Comparison of ENCODE assay signal across 27 cellular contexts in genomic region chr2:200064879-200065278, GRCh38.
"Had no signal": no experiment of that assay in that cellular context is flagged by ENCODE, and none has a peak within 500 bp of the region (broad histone marks: within the 10 kb centered on the region; RNA-seq: fewer than 3 reads in every experiment).

No MANE protein-coding gene starts in this region.

- H3K27ac ChIP-seq: adrenal gland, body of pancreas, cardiac muscle cell, heart left ventricle, neutrophil, ovary, prostate gland, right atrium auricular region, vagina, WERI-Rb-1 had no signal

- H3K9me3 ChIP-seq: adrenal gland, body of pancreas, neutrophil, ovary, prostate gland, right atrium auricular region, vagina had no signal

- H3K4me3 ChIP-seq: adrenal gland, body of pancreas, cardiac muscle cell, heart left ventricle, ovary, prostate gland, right atrium auricular region, vagina had no signal

- ATAC-seq: activated CD4-positive, CD25-positive, alpha-beta regulatory T cell treated with anti-CD3 and anti-CD28 coated beads, Interleukin-2, amount 50 U/mL, for 24 hours; body of pancreas; heart left ventricle; naive thymus-derived CD8-positive, alpha-beta T cell had no signal

- H3K4me1 ChIP-seq: adrenal gland, body of pancreas, heart left ventricle, prostate gland, right atrium auricular region, vagina had no signal

- DNase-seq: activated CD4-positive, alpha-beta T cell treated with anti-CD3 and anti-CD28 coated beads for 48 hours; activated CD4-positive, alpha-beta T cell treated with anti-CD3 and anti-CD28 coated beads, Interleukin-2, amount 50 U/mL, for 48 hours; activated CD8-positive, alpha-beta memory T cell treated with anti-CD3 and anti-CD28 coated beads for 24 hours; activated effector memory CD4-positive, alpha-beta T cell treated with anti-CD3 and anti-CD28 coated beads, Interleukin-2, amount 50 U/mL, for 16 hours; activated naive CD4-positive, alpha-beta T cell treated with anti-CD3 and anti-CD28 coated beads for 36 hours; activated naive CD8-positive, alpha-beta T cell treated with anti-CD3 and anti-CD28 coated beads for 36 hours; adrenal gland; aorta; body of pancreas; cortex of kidney; heart left ventricle; midbrain; naive thymus-derived CD8-positive, alpha-beta T cell; ovary; stimulated activated CD4-positive, alpha-beta T cell treated with anti-CD3 and anti-CD28 coated beads, Interleukin-12 subunit alpha, Interleukin-12 subunit beta, amount 100 ng/mL, for 4 hours; stimulated activated CD4-positive, alpha-beta T cell treated with anti-CD3 and anti-CD28 coated beads, Interleukin-4, amount 100 ng/mL, for 1 hour; substantia nigra; SW 1271; T-helper 9 cell; WERI-Rb-1 had no signal

- H3K36me3 ChIP-seq: adrenal gland, cardiac muscle cell, heart left ventricle, neutrophil, ovary, prostate gland, right atrium auricular region, vagina, WERI-Rb-1 had no signal

- H3K27me3 ChIP-seq: adrenal gland, body of pancreas, cardiac muscle cell, heart left ventricle, neutrophil, ovary, right atrium auricular region, vagina had no signal

- FAIRE-seq: endothelial cell of umbilical vein had no signal
